17 cellular contexts compared by ENCODE assay signal in the genomic region with DNA sequence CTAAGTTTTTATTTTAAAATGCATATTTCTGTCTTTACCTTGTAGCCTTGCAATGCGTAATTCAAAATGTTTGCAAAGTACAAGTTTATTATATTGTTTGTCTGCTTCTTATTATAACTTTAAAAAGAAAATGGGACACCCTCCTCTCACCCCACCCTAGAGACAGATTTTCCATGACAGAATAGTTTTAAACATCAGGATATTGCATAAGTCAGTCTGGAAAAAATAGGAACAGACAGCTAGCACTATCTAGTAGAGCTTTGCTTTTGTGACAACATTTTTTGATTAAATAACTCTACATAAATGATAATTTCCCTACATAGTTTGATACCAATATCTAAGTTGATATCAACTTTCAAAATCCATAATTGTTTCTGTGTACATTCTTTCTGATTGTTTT.
"Had no signal": no experiment of that assay in that cellular context is flagged by ENCODE, and none has a peak within 500 bp of the region (broad histone marks: within the 10 kb centered on the region; RNA-seq: fewer than 3 reads in every experiment).

No MANE protein-coding gene starts in this region.

- H3K27ac ChIP-seq: parathyroid adenoma had no signal

- H3K4me1 ChIP-seq: parathyroid adenoma had no signal

- ATAC-seq: activated CD4-positive, alpha-beta T cell treated with anti-CD3 and anti-CD28 coated beads for 36 hours; activated naive CD4-positive, alpha-beta T cell treated with anti-CD3 and anti-CD28 coated beads, Interleukin-2, amount 50 U/mL, for 72 hours; activated T-cell treated with anti-CD3 and anti-CD28 coated beads, Interleukin-2, amount 50 U/mL, for 4 hours; naive thymus-derived CD4-positive, alpha-beta T cell had no signal

- H3K9ac ChIP-seq: parathyroid adenoma had no signal

- DNase-seq: activated CD4-positive, alpha-beta memory T cell treated with anti-CD3 and anti-CD28 coated beads, Interleukin-2, amount 10 ng/mL, durations not matched to agents 7 days and 5 days; activated CD4-positive, alpha-beta T cell treated with anti-CD3 and anti-CD28 coated beads for 36 hours; activated effector memory CD4-positive, alpha-beta T cell treated with anti-CD3 and anti-CD28 coated beads, Interleukin-2, amount 50 U/mL, for 16 hours; activated T-cell treated with anti-CD3 and anti-CD28 coated beads, Interleukin-2, amount 50 U/mL, for 4 hours; amniotic stem cell; dermis blood vessel endothelial cell; endodermal cell; glutamatergic neuron; naive thymus-derived CD4-positive, alpha-beta T cell; SIG-M5; stimulated activated CD4-positive, alpha-beta T cell treated with anti-CD3 and anti-CD28 coated beads, Interleukin-15, amount 100 ng/mL, for 24 hours; stimulated activated CD4-positive, alpha-beta T cell treated with anti-CD3 and anti-CD28 coated beads, Interleukin-4, amount 100 ng/mL, for 1 hour; stimulated activated naive CD4-positive, alpha-beta T cell; substantia nigra; trophoblast cell had no signal
